In the genomic region with DNA sequence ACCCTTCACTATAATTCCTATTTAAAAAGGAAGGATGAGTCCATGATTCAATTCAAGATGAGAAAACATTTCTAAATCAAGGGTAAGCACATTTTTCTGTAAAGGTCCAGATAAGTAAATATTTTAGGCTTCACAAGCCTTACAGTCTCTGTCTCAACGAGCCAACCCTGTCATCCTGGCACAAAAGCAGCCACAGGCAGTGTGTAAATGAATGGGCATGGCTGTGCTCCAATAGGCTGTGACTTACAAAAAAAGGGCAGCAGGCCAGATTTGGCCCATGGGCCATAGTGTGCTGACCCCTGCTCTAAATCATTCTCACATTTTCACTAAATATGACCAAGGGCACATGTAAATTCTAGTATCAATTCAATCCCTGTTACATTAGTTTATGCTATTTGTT, we compare ENCODE assay signal across 26 cellular contexts.
"Had no signal": no experiment of that assay in that cellular context is flagged by ENCODE, and none has a peak within 500 bp of the region (broad histone marks: within the 10 kb centered on the region; RNA-seq: fewer than 3 reads in every experiment).

No MANE protein-coding gene starts in this region.

- DNase-seq: activated CD4-positive, alpha-beta T cell treated with anti-CD3 and anti-CD28 coated beads for 1 hour; activated CD4-positive, alpha-beta T cell treated with anti-CD3 and anti-CD28 coated beads, Interleukin-2, amount 10 ng/mL, durations not matched to agents 24 days and 14 days; activated CD4-positive, alpha-beta T cell treated with anti-CD3 and anti-CD28 coated beads, Interleukin-2, amount 50 U/mL, for 48 hours; activated CD8-positive, alpha-beta memory T cell treated with anti-CD3 and anti-CD28 coated beads, Interleukin-2, amount 10 ng/mL, durations not matched to agents 7 days and 5 days; activated effector memory CD4-positive, alpha-beta T cell treated with anti-CD3 and anti-CD28 coated beads, Interleukin-2, amount 50 U/mL, for 16 hours; activated naive CD4-positive, alpha-beta T cell treated with Interleukin-2 at 50 U/mL for 16 hours; activated naive CD8-positive, alpha-beta T cell treated with anti-CD3 and anti-CD28 coated beads, Interleukin-2, amount 50 U/mL, for 24 hours; activated T-cell treated with anti-CD3 and anti-CD28 coated beads, Interleukin-2, amount 50 U/mL, for 4 hours; amniotic stem cell; body of pancreas; Karpas-422; NCI-H1417; NCI-H1930; NCI-H2171 treated with DMSO at 0.1 percent for 48 hours; NCI-H226; NCI-H526; PC-3; SHP77 treated with DMSO at 0.1 percent for 48 hours had no signal

- H3K4me1 ChIP-seq: ascending aorta, body of pancreas had no signal

- H3K36me3 Mint-ChIP-seq: activated CD8-positive, alpha-beta memory T cell treated with anti-CD3 and anti-CD28 coated beads, Interleukin-2, amount 10 ng/mL, durations not matched to agents 7 days and 5 days; activated naive CD4-positive, alpha-beta T cell treated with anti-CD3 and anti-CD28 coated beads, Interleukin-2, amount 50 U/mL, for 72 hours; WTC11 had no signal

- H3K9me3 ChIP-seq: ascending aorta, body of pancreas had no signal

- H3K9me3 Mint-ChIP-seq: activated CD4-positive, alpha-beta T cell treated with anti-CD3 and anti-CD28 coated beads, Interleukin-2, amount 10 ng/mL, durations not matched to agents 24 days and 14 days; activated T-cell treated with anti-CD3 and anti-CD28 coated beads, Interleukin-2, amount 50 U/mL, for 4 hours; T-helper 1 cell treated with Interleukin-12 subunit alpha and Interleukin-12 subunit beta and Interleukin-4 antibody, amounts not matched to agents 30 μg/mL and 1 μg/mL, for 36 hours; WTC11 had no signal

- H3K4me1 Mint-ChIP-seq: activated CD4-positive, alpha-beta T cell treated with anti-CD3 and anti-CD28 coated beads, Interleukin-2, amount 10 ng/mL, durations not matched to agents 24 days and 14 days; activated CD8-positive, alpha-beta memory T cell treated with anti-CD3 and anti-CD28 coated beads, Interleukin-2, amount 10 ng/mL, durations not matched to agents 7 days and 5 days; activated naive CD8-positive, alpha-beta T cell treated with anti-CD3 and anti-CD28 coated beads, Interleukin-2, amount 50 U/mL, for 24 hours; central memory CD8-positive, alpha-beta T cell had no signal

- H3K27ac Mint-ChIP-seq: activated CD4-positive, alpha-beta T cell treated with anti-CD3 and anti-CD28 coated beads, Interleukin-2, amount 10 ng/mL, durations not matched to agents 24 days and 14 days; activated CD8-positive, alpha-beta memory T cell treated with anti-CD3 and anti-CD28 coated beads, Interleukin-2, amount 10 ng/mL, durations not matched to agents 7 days and 5 days; activated naive CD4-positive, alpha-beta T cell treated with anti-CD3 and anti-CD28 coated beads, Interleukin-2, amount 50 U/mL, for 72 hours; activated naive CD8-positive, alpha-beta T cell treated with anti-CD3 and anti-CD28 coated beads, Interleukin-2, amount 50 U/mL, for 24 hours; T-helper 1 cell treated with Interleukin-12 subunit alpha and Interleukin-12 subunit beta and Interleukin-4 antibody, amounts not matched to agents 30 μg/mL and 1 μg/mL, for 36 hours; WTC11 had no signal

- H3K36me3 ChIP-seq: ascending aorta had no signal

- H3K4me3 Mint-ChIP-seq: activated CD4-positive, alpha-beta T cell treated with anti-CD3 and anti-CD28 coated beads, Interleukin-2, amount 10 ng/mL, durations not matched to agents 24 days and 14 days; activated CD8-positive, alpha-beta memory T cell treated with anti-CD3 and anti-CD28 coated beads, Interleukin-2, amount 10 ng/mL, durations not matched to agents 7 days and 5 days; activated naive CD8-positive, alpha-beta T cell treated with anti-CD3 and anti-CD28 coated beads, Interleukin-2, amount 50 U/mL, for 24 hours; activated T-cell treated with anti-CD3 and anti-CD28 coated beads, Interleukin-2, amount 50 U/mL, for 4 hours; central memory CD8-positive, alpha-beta T cell; T-helper 1 cell treated with Interleukin-12 subunit alpha and Interleukin-12 subunit beta and Interleukin-4 antibody, amounts not matched to agents 30 μg/mL and 1 μg/mL, for 36 hours; WTC11 had no signal

- ATAC-seq: activated CD8-positive, alpha-beta memory T cell treated with anti-CD3 and anti-CD28 coated beads, Interleukin-2, amount 10 ng/mL, durations not matched to agents 7 days and 5 days; activated naive CD4-positive, alpha-beta T cell treated with anti-CD3 and anti-CD28 coated beads, Interleukin-2, amount 50 U/mL, for 72 hours; activated naive CD8-positive, alpha-beta T cell treated with anti-CD3 and anti-CD28 coated beads, Interleukin-2, amount 50 U/mL, for 24 hours; activated T-cell treated with anti-CD3 and anti-CD28 coated beads, Interleukin-2, amount 50 U/mL, for 4 hours; body of pancreas; K562; PC-3; WTC11 had no signal

- H3K27me3 Mint-ChIP-seq: activated CD4-positive, alpha-beta T cell treated with anti-CD3 and anti-CD28 coated beads, Interleukin-2, amount 10 ng/mL, durations not matched to agents 24 days and 14 days; activated CD8-positive, alpha-beta memory T cell treated with anti-CD3 and anti-CD28 coated beads, Interleukin-2, amount 10 ng/mL, durations not matched to agents 7 days and 5 days; activated naive CD8-positive, alpha-beta T cell treated with anti-CD3 and anti-CD28 coated beads, Interleukin-2, amount 50 U/mL, for 24 hours; central memory CD8-positive, alpha-beta T cell had no signal

- H3K27ac ChIP-seq: ascending aorta, body of pancreas had no signal

- H3K4me3 ChIP-seq: ascending aorta, body of pancreas, K562 had no signal

- H3K27me3 ChIP-seq: ascending aorta, body of pancreas had no signal

- FAIRE-seq: bronchial epithelial cell, K562, RCC 7860 had no signal
